20 cellular contexts compared by ENCODE assay signal in genomic region chr13:75468098-75468497, GRCh38. TPM values are rescaled to one million over a fixed set of nuclear protein-coding genes. Genes with fewer than 3 reads are reported as not detected.
DNase-seq lines count a peak whose midpoint lies in the region; TF ChIP-seq lines count a peak whose summit lies in the region.
"Had no signal": no experiment of that assay in that cellular context is flagged by ENCODE, and none has a peak within 500 bp of the region (broad histone marks: within the 10 kb centered on the region; RNA-seq: fewer than 3 reads in every experiment).

No MANE protein-coding gene starts in this region.

- DNase-seq in AG10803 (ENCODE audit: low read depth) = peak; percentile 54
- no peak for DNase-seq in MG63
- DNase-seq in fibroblast of lung (ENCODE audit: low read depth in 2 of 2) = peak; percentile 45 to 80
- DNase-seq in renal cortical epithelial cell (ENCODE audit: low read depth) = peak; percentile 25
- no peak for DNase-seq in mesenteric fat pad (ENCODE audit: low spot score)
- DNase-seq in NCI-H1417 treated with DMSO at 0.1 percent for 48 hours (lab: John Stamatoyannopoulos, UW) = no peak
- no peak for DNase-seq in NCI-H146 treated with DMSO at 0.1 percent for 48 hours (lab: John Stamatoyannopoulos, UW; ENCODE audit: unreplicated experiment)
- DNase-seq in dermis blood vessel endothelial cell = no peak
- DNase-seq: activated CD4-positive, alpha-beta T cell treated with anti-CD3 and anti-CD28 coated beads, Interleukin-2, amount 50 U/mL, for 1 hour; activated CD8-positive, alpha-beta memory T cell treated with anti-CD3 and anti-CD28 coated beads, Interleukin-2, amount 50 U/mL, for 4 hours; activated effector memory CD4-positive, alpha-beta T cell treated with Interleukin-2 at 50 U/mL for 16 hours; CD4-positive, alpha-beta memory T cell; effector CD4-positive, alpha-beta T cell; lower lobe of right lung; NCI-H1694 treated with DMSO at 0.1 percent for 48 hours; NCI-H748 treated with DMSO at 0.1 percent for 48 hours; SIG-M5; T-cell; testis had no signal

- H3K79me2 ChIP-seq in fibroblast of lung (ENCODE audit: control insufficient read depth, insufficient read depth, low read length) = no peaks in the 10 kb centered on the region

- no peak overlapping the region for H2AFZ ChIP-seq in fibroblast of lung (ENCODE audit: low read length)

- H3K27me3 ChIP-seq in MG63 (no peaks in the 10 kb centered on the region), fibroblast of lung (ENCODE audit: control insufficient read depth, insufficient read depth, low read length) (no peaks in the 10 kb centered on the region)
- H3K27me3 ChIP-seq: esophagus muscularis mucosa, testis had no signal

- H3K36me3 ChIP-seq in MG63 = no peaks in the 10 kb centered on the region; the same call in 1 of the 2 replicates
- H3K36me3 ChIP-seq in fibroblast of lung (ENCODE audit: control insufficient read depth, insufficient read depth, low read length) = no peaks in the 10 kb centered on the region
- H3K36me3 ChIP-seq: esophagus muscularis mucosa, lower lobe of right lung had no signal

- no peak overlapping the region for H3K9ac ChIP-seq in fibroblast of lung (ENCODE audit: insufficient read depth, low read length)

- TF ChIP-seq CTCF in AG10803 (conservative IDR thresholded peaks at IDR 0.05; ENCODE audit: low read length) (no peak), fibroblast of lung (conservative IDR thresholded peaks at IDR 0.05 in 1 of 2, IDR thresholded peaks at IDR 0.05 in 1 of 2; ENCODE audit: low read depth in 1 of 2, low read length in 2 of 2) (no peak)

- no peaks in the 10 kb centered on the region for H3K4me1 ChIP-seq in fibroblast of lung (ENCODE audit: control insufficient read depth, extremely low read depth, insufficient read depth, low read length)
- H3K4me1 ChIP-seq: lower lobe of right lung, testis had no signal

- no peaks in the 10 kb centered on the region for H4K20me1 ChIP-seq in fibroblast of lung (ENCODE audit: control insufficient read depth, extremely low read depth, insufficient read depth, low read length)

- H3K9me3 ChIP-seq in MG63 = no peaks in the 10 kb centered on the region; the same call in 1 of the 2 replicates
- H3K9me3 ChIP-seq in fibroblast of lung (ENCODE audit: control insufficient read depth, insufficient read depth, low read depth, low read length) = no peaks in the 10 kb centered on the region
- H3K9me3 ChIP-seq: esophagus muscularis mucosa, lower lobe of right lung, testis had no signal

- H3K4me3 ChIP-seq in AG10803 (ENCODE audit: low read length) = peak overlapping the region; percentile 24
- 0 out of 2 replicates have a peak overlapping the region, but pooled peaks have one; percentile 3 for H3K4me3 ChIP-seq in MG63
- H3K4me3 ChIP-seq in fibroblast of lung (replicated peaks in 1 of 4; ENCODE audit: control extremely low read depth in 1 of 4, insufficient read depth in 1 of 4, low read depth in 3 of 4, low read length in 4 of 4) = peak overlapping the region in 1 of 4 experiments; percentile 19
- H3K4me3 ChIP-seq: esophagus muscularis mucosa, lower lobe of right lung, testis had no signal

- no peak overlapping the region for H3K27ac ChIP-seq in fibroblast of lung (ENCODE audit: insufficient read depth, low read length)
- H3K27ac ChIP-seq: lower lobe of right lung, testis had no signal

- H3K4me2 ChIP-seq in fibroblast of lung (ENCODE audit: extremely low read depth, insufficient read depth, low read length) = peak overlapping the region; percentile 32

RNA-seq across cellular contexts. Expression of gene TBC1D4, which starts 13.9 kb away (rescaled TPM):
- 9.2 and 18.8 TPM in 2 replicates for total RNA-seq in MG63 (2014; rRNA removed; shearing (Covaris generic); ENCODE audit: low replicate concordance)
- total RNA-seq in fibroblast of lung (11.3 and 15.4 TPM in 2 replicates), renal cortical epithelial cell (15.1 and 20.1 TPM in 2 replicates), mesenteric fat pad (44.5 TPM), dermis blood vessel endothelial cell (92.7 and 137 TPM in 2 replicates)
- 10.3 and 10.5 TPM in 2 replicates for polyA plus RNA-seq in fibroblast of lung
- polyA plus RNA-seq in fibroblast of lung (2012) = 6.0 and 7.1 TPM in 2 replicates
- polyA minus RNA-seq in fibroblast of lung (ENCODE audit: low replicate concordance) = 9.7 and 21.3 TPM in 2 replicates

Comparison
In these comparisons a context has a peak if more than half of its experiments do, and no peak if none do; other contexts are left out.
1. DNase-seq: peak in AG10803 (single experiment), fibroblast of lung (2 of 2) and renal cortical epithelial cell (single experiment); none in MG63 (single experiment), mesenteric fat pad (single experiment), NCI-H1417 treated with DMSO at 0.1 percent for 48 hours (single experiment), NCI-H146 treated with DMSO at 0.1 percent for 48 hours (single experiment) and dermis blood vessel endothelial cell (single experiment).